ENCODE assay signal across 17 cellular contexts in genomic region chr6:158924499-158925455, GRCh38.
A peak's percentile ranks its signal among the peaks of the same experiment; 100 is the strongest.
DNase-seq lines count a peak whose midpoint lies in the region; ATAC-seq and TF ChIP-seq lines count a peak whose summit lies in the region.
"Had no signal": no experiment of that assay in that cellular context is flagged by ENCODE, and none has a peak within 500 bp of the region (broad histone marks: within the 10 kb centered on the region; RNA-seq: fewer than 3 reads in every experiment).

No MANE protein-coding gene starts in this region.

- ATAC-seq in GM23338: no peak
- no peak for ATAC-seq in IMR-90 (ENCODE audit: low read depth)
- no peak for ATAC-seq in foreskin keratinocyte

- no peak for TF ChIP-seq CTCF in GM23338 (conservative IDR thresholded peaks at IDR 0.05; ENCODE audit: low read depth in 2 of 2)
- TF ChIP-seq CTCF in IMR-90 (conservative IDR thresholded peaks at IDR 0.05; ENCODE audit: low read depth, low read length): no peak
- no peak for TF ChIP-seq CTCF in foreskin keratinocyte (conservative IDR thresholded peaks at IDR 0.05)
- no peak for TF ChIP-seq CTCF in osteoblast (IDR thresholded peaks at IDR 0.05; ENCODE audit: extremely low read depth, low read depth, low read length)
- TF ChIP-seq CTCF in foreskin fibroblast (IDR thresholded peaks at IDR 0.05; ENCODE audit: low read depth, low read length): no peak

- no peak for TF ChIP-seq RAD21 in IMR-90 (IDR thresholded peaks at IDR 0.05; ENCODE audit: low read length)

- no TSS peak for BruUV-seq in IMR-90 (replicated peaks; lab: Mats Ljungman, UMichigan)

- H3K4me1 Mint-ChIP-seq in GM23338: peaks cover 31% of the 10 kb centered on the region
- peaks cover 0 to 7% (median 6%) of the 10 kb centered on the region in 3 donors for H3K4me1 Mint-ChIP-seq in CD8-positive, alpha-beta memory T cell

- no peaks in the 10 kb centered on the region for H3K79me2 ChIP-seq in GM23338 (replicated peaks; ENCODE audit: insufficient read depth)
- no peaks in the 10 kb centered on the region for H3K79me2 ChIP-seq in osteoblast (ENCODE audit: insufficient read depth, low read length)

- CTCF ChIA-PET in IMR-90 (lab: Yijun Ruan, JAX): interaction anchor here (0.6 kb wide), 1 partner anchor 110 kb away, joined by 4 read pairs; no protein-coding TSS in a partner anchor
- CTCF ChIA-PET in CD8-positive, alpha-beta memory T cell (lab: Charles Lee): no interaction called here

- H3K27ac ChIP-seq in GM23338 (ENCODE audit: low read depth) (no peak overlapping the region), IMR-90 (ENCODE audit: insufficient read depth, low read length) (no peak overlapping the region), foreskin keratinocyte (peak overlapping the region; percentile 82), osteoblast (ENCODE audit: low read depth, low read length) (no peak overlapping the region)
- H3K27ac ChIP-seq in CD8-positive, alpha-beta memory T cell (ENCODE audit: low read depth, low read length): no peak overlapping the region
- H3K27ac ChIP-seq: C4-2B had no signal

- H3K79me1 ChIP-seq in IMR-90 (ENCODE audit: low read depth in 1 of 2, low read length in 2 of 2): no peaks in the 10 kb centered on the region

- H3K14ac ChIP-seq in IMR-90 (replicated peaks; ENCODE audit: low read depth, low read length): no peak overlapping the region; the same call in 1 of the 2 replicates

- in situ Hi-C loops in IMR-90 (cut with MboI; ENCODE audit: low sequenced_read_pairs): no loop called here

- H3K4me2 ChIP-seq in GM23338: peak overlapping the region; percentile 52
- H3K4me2 ChIP-seq in IMR-90 (ENCODE audit: low read depth, low read length): no peak overlapping the region
- no peak overlapping the region for H3K4me2 ChIP-seq in osteoblast (ENCODE audit: insufficient read depth, low read length)

- no peak overlapping the region for H2BK20ac ChIP-seq in IMR-90 (ENCODE audit: low read depth, low read length)

- H3K9me1 ChIP-seq in IMR-90 (ENCODE audit: insufficient read depth, low read length): no peaks in the 10 kb centered on the region; the same call in 1 of the 2 replicates

- H3K18ac ChIP-seq in IMR-90 (ENCODE audit: low read depth, low read length): no peak overlapping the region

- no peaks in the 10 kb centered on the region for H3K9me2 ChIP-seq in GM23338 (ENCODE audit: insufficient read depth)

- H3K9me3 Mint-ChIP-seq in GM23338: no peaks in the 10 kb centered on the region
- H3K9me3 Mint-ChIP-seq in CD8-positive, alpha-beta memory T cell: no peaks in the 10 kb centered on the region

- H3K4ac ChIP-seq in IMR-90 (ENCODE audit: low read depth, low read length): peak overlapping the region; percentile 40; the same call in 1 of the 2 replicates

- TF ChIP-seq POLR2A in IMR-90 (IDR thresholded peaks at IDR 0.05; ENCODE audit: low read depth, low read length): no peak

- H3K27ac Mint-ChIP-seq in GM23338: no peak overlapping the region
- no peak overlapping the region for H3K27ac Mint-ChIP-seq in CD8-positive, alpha-beta memory T cell

- H3K56ac ChIP-seq in IMR-90 (ENCODE audit: extremely low read depth, insufficient read depth, low read length): no peak overlapping the region

- DNase-seq in GM23338 (ENCODE audit: low spot score) (peak; percentile 46), IMR-90 (no peak), foreskin keratinocyte (no peak), osteoblast (ENCODE audit: insufficient read length, low spot score, missing footprints) (no peak), NCI-H1436 (lab: John Stamatoyannopoulos, UW) (no peak), foreskin fibroblast (no peak), amygdala (lab: John Stamatoyannopoulos, UW) (no peak)
- DNase-seq in CD8-positive, alpha-beta memory T cell: no peak
- DNase-seq: DMS53, GF-D8, NCI-H1105, NCI-H1694, NCI-H2171, NCI-H345, NCI-H524 treated with DMSO at 0.1 percent for 48 hours had no signal

- H2AK9ac ChIP-seq in IMR-90 (replicated peaks; ENCODE audit: low read depth, low read length, poor library complexity): no peak overlapping the region

- H3K27me3 Mint-ChIP-seq in GM23338 (ENCODE audit: insufficient read depth, low read depth, poor library complexity): peaks cover 10% of the 10 kb centered on the region
- H3K27me3 Mint-ChIP-seq in CD8-positive, alpha-beta memory T cell: no peaks in the 10 kb centered on the region

- H4K8ac ChIP-seq in IMR-90 (ENCODE audit: low read depth in 2 of 2, low read length in 2 of 2): no peak overlapping the region

- POLR2A ChIA-PET in IMR-90 (lab: Charles Lee; ENCODE audit: unreplicated experiment): no interaction called here
- POLR2A ChIA-PET in CD8-positive, alpha-beta memory T cell (lab: Charles Lee): interaction anchor here (0.7 kb wide), 1 partner anchor 30 kb away, joined by 13 read pairs; no protein-coding TSS in a partner anchor

- peak overlapping the region; percentile 78 for H2AFZ ChIP-seq in GM23338
- H2AFZ ChIP-seq in IMR-90 (replicated peaks; ENCODE audit: low read length, poor library complexity): no peak overlapping the region
- H2AFZ ChIP-seq in osteoblast (ENCODE audit: low read length): peak overlapping the region; percentile 54

- no peaks in the 10 kb centered on the region for H4K20me1 ChIP-seq in GM23338 (replicated peaks; ENCODE audit: insufficient read depth)
- no peaks in the 10 kb centered on the region for H4K20me1 ChIP-seq in IMR-90 (ENCODE audit: insufficient read depth, low read length)
- no peaks in the 10 kb centered on the region for H4K20me1 ChIP-seq in osteoblast (ENCODE audit: insufficient read depth, low read length)

- H2BK15ac ChIP-seq in IMR-90 (ENCODE audit: low read depth, low read length): no peak overlapping the region

- no peaks in the 10 kb centered on the region for H3K36me3 Mint-ChIP-seq in GM23338 (ENCODE audit: low read depth)
- H3K36me3 Mint-ChIP-seq in CD8-positive, alpha-beta memory T cell: peaks cover 0 to 4% (median 0%) of the 10 kb centered on the region in 3 donors

- H3K4me3 ChIP-seq in GM23338 (no peak overlapping the region), IMR-90 (ENCODE audit: insufficient read depth, low read depth, low read length) (no peak overlapping the region), osteoblast (ENCODE audit: insufficient read depth, low read length) (no peak overlapping the region), foreskin fibroblast (ENCODE audit: low read depth in 1 of 2, low read length in 2 of 2) (no peak overlapping the region)
- no peak overlapping the region for H3K4me3 ChIP-seq in CD8-positive, alpha-beta memory T cell (ENCODE audit: low read length)
- H3K4me3 ChIP-seq: Peyer's patch had no signal

- peaks cover 9% of the 10 kb centered on the region; the same call in 1 of the 2 replicates for H3F3A ChIP-seq in GM23338 (replicated peaks; ENCODE audit: low read depth)

- H3K23ac ChIP-seq in IMR-90 (ENCODE audit: low read depth, low read length): no peak overlapping the region

- no peak overlapping the region for H4K5ac ChIP-seq in IMR-90 (ENCODE audit: low read depth, low read length)

- no peak overlapping the region for H2BK120ac ChIP-seq in IMR-90 (ENCODE audit: low read depth, low read length)

- H3K4me3 Mint-ChIP-seq in GM23338: no peak overlapping the region
- no peak overlapping the region for H3K4me3 Mint-ChIP-seq in CD8-positive, alpha-beta memory T cell

- WGBS in IMR-90 (ENCODE audit: extremely low coverage in 2 of 2, insufficient read length in 1 of 2), 2 experiments: 75% methylated on average over 2 of the region's 4 CpGs; no CpG with 5 or more reads in 1 of the 2 experiments

- intact Hi-C loops in IMR-90 (cut with micrococcal nuclease): no loop called here

- H3K36me3 ChIP-seq in GM23338 (ENCODE audit: insufficient read depth) (no peaks in the 10 kb centered on the region), IMR-90 (ENCODE audit: control insufficient read depth, insufficient read depth, low read length) (no peaks in the 10 kb centered on the region), osteoblast (ENCODE audit: insufficient read depth, low read length) (no peaks in the 10 kb centered on the region)
- no peaks in the 10 kb centered on the region for H3K36me3 ChIP-seq in CD8-positive, alpha-beta memory T cell (ENCODE audit: insufficient read depth, low read length)
- H3K36me3 ChIP-seq: Peyer's patch had no signal

- H3K9ac ChIP-seq in IMR-90 (ENCODE audit: low read depth, low read length): no peak overlapping the region

- H4K91ac ChIP-seq in IMR-90 (ENCODE audit: insufficient read depth, low read depth, low read length): no peak overlapping the region

- H3K4me1 ChIP-seq in GM23338 (ENCODE audit: insufficient read depth): peaks cover 27% of the 10 kb centered on the region
- H3K4me1 ChIP-seq in IMR-90 (ENCODE audit: control insufficient read depth, insufficient read depth, low read length): no peaks in the 10 kb centered on the region
- peaks cover 6% of the 10 kb centered on the region for H3K4me1 ChIP-seq in foreskin keratinocyte
- H3K4me1 ChIP-seq in osteoblast (ENCODE audit: insufficient read depth, low read length): peaks cover 2% of the 10 kb centered on the region
- no peaks in the 10 kb centered on the region for H3K4me1 ChIP-seq in CD8-positive, alpha-beta memory T cell (ENCODE audit: insufficient read depth, low read length)

- H2AK5ac ChIP-seq in IMR-90 (ENCODE audit: low read depth, low read length): peak overlapping the region; percentile 69; the same call in 1 of the 2 replicates

- H3K27me3 ChIP-seq in GM23338 (ENCODE audit: insufficient read depth) (no peaks in the 10 kb centered on the region), IMR-90 (ENCODE audit: control insufficient read depth, insufficient read depth, low read length) (no peaks in the 10 kb centered on the region), foreskin keratinocyte (no peaks in the 10 kb centered on the region), osteoblast (ENCODE audit: insufficient read depth, low read length) (no peaks in the 10 kb centered on the region)
- no peaks in the 10 kb centered on the region for H3K27me3 ChIP-seq in CD8-positive, alpha-beta memory T cell (ENCODE audit: insufficient read depth, low read length, poor library complexity, severe bottlenecking)
- H3K27me3 ChIP-seq: Peyer's patch had no signal

- no peaks in the 10 kb centered on the region for H3K9me3 ChIP-seq in IMR-90 (ENCODE audit: control insufficient read depth, insufficient read depth, low read length)
- no peaks in the 10 kb centered on the region for H3K9me3 ChIP-seq in osteoblast (ENCODE audit: low read depth, low read length)
- H3K9me3 ChIP-seq in CD8-positive, alpha-beta memory T cell (ENCODE audit: low read length): no peaks in the 10 kb centered on the region
- H3K9me3 ChIP-seq: Peyer's patch had no signal

- no peak overlapping the region for H2BK5ac ChIP-seq in IMR-90 (ENCODE audit: low read depth, low read length, poor library complexity, severe bottlenecking)

- dilution Hi-C loops in IMR-90 (cut with HindIII; ENCODE audit: low sequenced_read_pairs, unreplicated experiment): no loop called here

TF ChIP-seq in GM23338, 12 proteins besides CTCF, POLR2A, EP300 and RAD21:
- TF ChIP-seq ZNF114 (CRISPR knock-in tag; IDR thresholded peaks at IDR 0.05) (no peak), CREB1 (CRISPR knock-in tag; IDR thresholded peaks at IDR 0.05; ENCODE audit: low read depth) (no peak)

TF ChIP-seq in IMR-90, 13 proteins besides CTCF, POLR2A, EP300 and RAD21:
- TF ChIP-seq MAZ (IDR thresholded peaks at IDR 0.05; ENCODE audit: borderline replicate concordance, low read depth, low read length) (no peak), BHLHE40 (IDR thresholded peaks at IDR 0.05; ENCODE audit: low read depth, low read length) (no peak), CEBPB (IDR thresholded peaks at IDR 0.05; ENCODE audit: low read depth, low read length) (no peak)
